ENCODE assay signal across 2 cellular contexts in genomic region chr16:56992431-56992830, GRCh38. TPM values are rescaled to one million over a fixed set of nuclear protein-coding genes. Genes with fewer than 3 reads are reported as not detected.
"Had no signal": no experiment of that assay in that cellular context is flagged by ENCODE, and none has a peak within 500 bp of the region (broad histone marks: within the 10 kb centered on the region; RNA-seq: fewer than 3 reads in every experiment).

No MANE protein-coding gene starts in this region.

RNA-seq across cellular contexts. Expression of gene CETP, which starts 30.7 kb away (rescaled TPM):
- total RNA-seq: astrocyte, myocyte had no signal
